In genomic region chr9:31030741-31031202, GRCh38 we compare ENCODE assay signal across 11 cellular contexts.
DNase-seq lines count a peak whose midpoint lies in the region; ATAC-seq, FAIRE-seq and TF ChIP-seq lines count a peak whose summit lies in the region.
"Had no signal": no experiment of that assay in that cellular context is flagged by ENCODE, and none has a peak within 500 bp of the region (broad histone marks: within the 10 kb centered on the region; RNA-seq: fewer than 3 reads in every experiment).

No MANE protein-coding gene starts in this region.

- no peak overlapping the region for H2BK15ac ChIP-seq in mesendoderm (replicated peaks; ENCODE audit: low read depth)

- no peak overlapping the region for H3K4ac ChIP-seq in mesendoderm (ENCODE audit: low read depth, low read length)

- H3K4me3 Mint-ChIP-seq in CD4-positive, alpha-beta T cell: peak overlapping the region; percentile 3
- H3K4me3 Mint-ChIP-seq: stimulated activated memory B cell treated with anti-CD40 and anti-IgM and Interleukin-4, amounts not matched to agents 10 μg/mL and 1 μg/mL and 100 μg/mL, for 72 hours had no signal

- intact Hi-C loops in CD4-positive, alpha-beta T cell (cut with DNase I, micrococcal nuclease): no loop called here

- H3K4me3 ChIP-seq in bronchial epithelial cell (ENCODE audit: low read depth, low read length) (no peak overlapping the region), mesendoderm (ENCODE audit: low read length) (no peak overlapping the region)

- H3K27ac ChIP-seq in CD4-positive, alpha-beta T cell (ENCODE audit: low read depth, low read length): no peak overlapping the region
- H3K27ac ChIP-seq in mesendoderm (ENCODE audit: low read depth, low read length): no peak overlapping the region

- H3K23ac ChIP-seq in mesendoderm (ENCODE audit: low read length): no peak overlapping the region

- no peak overlapping the region for H3K18ac ChIP-seq in mesendoderm (ENCODE audit: low read length)

- H3K4me1 ChIP-seq in mesendoderm (ENCODE audit: control insufficient read depth, low read depth, low read length): no peaks in the 10 kb centered on the region

- POLR2A ChIA-PET in CD4-positive, alpha-beta T cell (lab: Charles Lee): no interaction called here

- H3K27me3 ChIP-seq in CD4-positive, alpha-beta T cell (ENCODE audit: control insufficient read depth, insufficient read depth, low read length): no peaks in the 10 kb centered on the region
- H3K27me3 ChIP-seq in bronchial epithelial cell (ENCODE audit: control insufficient read depth, insufficient read depth, low read length) (no peaks in the 10 kb centered on the region), mesendoderm (ENCODE audit: insufficient read depth, low read length, poor library complexity) (no peaks in the 10 kb centered on the region)

- no peak overlapping the region for H3K56ac ChIP-seq in mesendoderm (ENCODE audit: low read length)

- no peak overlapping the region for H3K9ac ChIP-seq in mesendoderm (ENCODE audit: low read length)

- no peak for ATAC-seq in CD4-positive, alpha-beta T cell (ENCODE audit: poor library complexity)
- ATAC-seq in GM21515 (IDR thresholded peaks at IDR 0.05; ENCODE audit: unreplicated experiment) (no peak), GM18502 (IDR thresholded peaks at IDR 0.05; ENCODE audit: poor library complexity, unreplicated experiment) (no peak)
- ATAC-seq: right cardiac atrium; stimulated activated memory B cell treated with anti-CD40 and anti-IgM and Interleukin-4, amounts not matched to agents 10 μg/mL and 1 μg/mL and 100 μg/mL, for 72 hours had no signal

- no peaks in the 10 kb centered on the region for H3K9me3 Mint-ChIP-seq in CD4-positive, alpha-beta T cell
- H3K9me3 Mint-ChIP-seq: stimulated activated memory B cell treated with anti-CD40 and anti-IgM and Interleukin-4, amounts not matched to agents 10 μg/mL and 1 μg/mL and 100 μg/mL, for 72 hours had no signal

- no peaks in the 10 kb centered on the region for H3K79me2 ChIP-seq in mesendoderm (ENCODE audit: control insufficient read depth, insufficient read depth, low read length)

- H3K36me3 ChIP-seq in bronchial epithelial cell (ENCODE audit: control insufficient read depth, insufficient read depth, low read length): no peaks in the 10 kb centered on the region
- H3K36me3 ChIP-seq in mesendoderm (ENCODE audit: control insufficient read depth, insufficient read depth, low read length): no peaks in the 10 kb centered on the region

- no peak overlapping the region for H4K8ac ChIP-seq in mesendoderm (ENCODE audit: low read depth, low read length)

- DNase-seq in CD4-positive, alpha-beta T cell: no peak
- peak; percentile 62 for DNase-seq in LHCN-M2 (ENCODE audit: low read depth)
- DNase-seq in bronchial epithelial cell (ENCODE audit: low read depth): peak; percentile 34
- DNase-seq in mesendoderm: peak; percentile 66
- no peak for DNase-seq in AG20443 (ENCODE audit: low spot score)
- no peak for DNase-seq in NCI-H2196 treated with DMSO at 0.1 percent for 48 hours (lab: John Stamatoyannopoulos, UW; ENCODE audit: unreplicated experiment)
- DNase-seq: DND-41 had no signal

- H4K5ac ChIP-seq in mesendoderm (ENCODE audit: low read length): no peak overlapping the region

- no peak for FAIRE-seq in bronchial epithelial cell (lab: Jason Lieb, UNC)

- CTCF ChIA-PET in CD4-positive, alpha-beta T cell (lab: Charles Lee): no interaction called here

- H3K9me3 ChIP-seq in CD4-positive, alpha-beta T cell (ENCODE audit: control insufficient read depth, low read length): no peaks in the 10 kb centered on the region

- H3K79me1 ChIP-seq in mesendoderm (ENCODE audit: low read length): no peaks in the 10 kb centered on the region

- no peak for TF ChIP-seq CTCF in CD4-positive, alpha-beta T cell (IDR thresholded peaks at IDR 0.05)
- no peak for TF ChIP-seq CTCF in bronchial epithelial cell (IDR thresholded peaks at IDR 0.05; ENCODE audit: insufficient read depth, low read length, severe bottlenecking)

- no CpG with 5 or more reads among the region's 6 CpGs for WGBS in mesendoderm (ENCODE audit: extremely low coverage, insufficient coverage, low lambda C conversion rate)

- H2BK120ac ChIP-seq in mesendoderm (ENCODE audit: low read depth, low read length): no peak overlapping the region

- H2AK5ac ChIP-seq in mesendoderm (ENCODE audit: low read length): no peak overlapping the region

- no peak overlapping the region for H2BK5ac ChIP-seq in mesendoderm (ENCODE audit: low read length)

- no peaks in the 10 kb centered on the region for H3K36me3 Mint-ChIP-seq in CD4-positive, alpha-beta T cell (ENCODE audit: low read depth)
- H3K36me3 Mint-ChIP-seq: stimulated activated memory B cell treated with anti-CD40 and anti-IgM and Interleukin-4, amounts not matched to agents 10 μg/mL and 1 μg/mL and 100 μg/mL, for 72 hours had no signal

- no peaks in the 10 kb centered on the region for H3K27me3 Mint-ChIP-seq in CD4-positive, alpha-beta T cell
- H3K27me3 Mint-ChIP-seq: stimulated activated memory B cell treated with anti-CD40 and anti-IgM and Interleukin-4, amounts not matched to agents 10 μg/mL and 1 μg/mL and 100 μg/mL, for 72 hours had no signal

- H3K4me2 ChIP-seq in mesendoderm (ENCODE audit: low read length): no peak overlapping the region

- H3K4me1 Mint-ChIP-seq in CD4-positive, alpha-beta T cell (ENCODE audit: low read depth): peaks cover 9% of the 10 kb centered on the region
- H3K4me1 Mint-ChIP-seq: stimulated activated memory B cell treated with anti-CD40 and anti-IgM and Interleukin-4, amounts not matched to agents 10 μg/mL and 1 μg/mL and 100 μg/mL, for 72 hours had no signal

- no peak overlapping the region for H3K27ac Mint-ChIP-seq in CD4-positive, alpha-beta T cell
- H3K27ac Mint-ChIP-seq: stimulated activated memory B cell treated with anti-CD40 and anti-IgM and Interleukin-4, amounts not matched to agents 10 μg/mL and 1 μg/mL and 100 μg/mL, for 72 hours had no signal

Comparison
In these comparisons a context has a peak if more than half of its experiments do, and no peak if none do; other contexts are left out.
1. DNase-seq: peak in LHCN-M2 (single experiment), bronchial epithelial cell (single experiment) and mesendoderm (single experiment); none in CD4-positive, alpha-beta T cell (0 of 10), AG20443 (single experiment) and NCI-H2196 treated with DMSO at 0.1 percent for 48 hours (single experiment).